In genomic region chr4:110823251-110823650, GRCh38 we compare ENCODE assay signal across 17 cellular contexts.
DNase-seq lines count a peak whose midpoint lies in the region; ATAC-seq, FAIRE-seq and TF ChIP-seq lines count a peak whose summit lies in the region.
"Had no signal": no experiment of that assay in that cellular context is flagged by ENCODE, and none has a peak within 500 bp of the region (broad histone marks: within the 10 kb centered on the region; RNA-seq: fewer than 3 reads in every experiment).

No MANE protein-coding gene starts in this region.

- H3K4me1 ChIP-seq in GM23248 (ENCODE audit: insufficient read depth), result no peaks in the 10 kb centered on the region
- no peaks in the 10 kb centered on the region for H3K4me1 ChIP-seq in neural progenitor cell
- H3K4me1 ChIP-seq in aorta (ENCODE audit: control insufficient read depth in 1 of 2, insufficient read depth in 2 of 2, low read length in 2 of 2), result no peaks in the 10 kb centered on the region
- H3K4me1 ChIP-seq: pancreas had no signal

- no peaks in the 10 kb centered on the region for H3K9me3 Mint-ChIP-seq in nephron progenitor cell
- no peaks in the 10 kb centered on the region for H3K9me3 Mint-ChIP-seq in neural progenitor cell
- H3K9me3 Mint-ChIP-seq: activated CD4-positive, alpha-beta memory T cell treated with anti-CD3 and anti-CD28 coated beads, Interleukin-2, amount 10 ng/mL, durations not matched to agents 7 days and 5 days; activated T-helper 17 cell treated with anti-CD3 and anti-CD28 coated beads, Interleukin-2, amount 50 U/mL, for 72 hours; T-helper 2 cell treated with Interferon-gamma antibody and Interleukin-4, amounts not matched to agents 5 μg/mL and 100 μg/mL, for 36 hours had no signal

- H3K27ac ChIP-seq in GM23248 (no peak overlapping the region), neural progenitor cell (no peak overlapping the region), aorta (ENCODE audit: low read depth in 1 of 2, low read length in 2 of 2) (no peak overlapping the region)
- H3K27ac ChIP-seq: KMS-11, pancreas had no signal

- H3K4me1 Mint-ChIP-seq in nephron progenitor cell, result no peaks in the 10 kb centered on the region
- H3K4me1 Mint-ChIP-seq in neural progenitor cell, result no peaks in the 10 kb centered on the region
- H3K4me1 Mint-ChIP-seq: activated CD4-positive, alpha-beta memory T cell treated with anti-CD3 and anti-CD28 coated beads, Interleukin-2, amount 10 ng/mL, durations not matched to agents 7 days and 5 days; activated T-helper 17 cell treated with anti-CD3 and anti-CD28 coated beads, Interleukin-2, amount 50 U/mL, for 72 hours had no signal

- H4K20me1 ChIP-seq in GM23248 (ENCODE audit: insufficient read depth), result no peaks in the 10 kb centered on the region
- no peaks in the 10 kb centered on the region for H4K20me1 ChIP-seq in neural progenitor cell (ENCODE audit: low read depth)

- no peak for FAIRE-seq in bronchial epithelial cell (lab: Jason Lieb, UNC)
- FAIRE-seq: A204.1, astrocyte, pancreas had no signal

- H3K36me3 Mint-ChIP-seq in nephron progenitor cell (ENCODE audit: low read depth), result no peaks in the 10 kb centered on the region
- no peaks in the 10 kb centered on the region for H3K36me3 Mint-ChIP-seq in neural progenitor cell

- no peaks in the 10 kb centered on the region for H3K36me3 ChIP-seq in GM23248 (ENCODE audit: low read depth)
- no peaks in the 10 kb centered on the region for H3K36me3 ChIP-seq in bronchial epithelial cell (ENCODE audit: control insufficient read depth, insufficient read depth, low read length)
- no peaks in the 10 kb centered on the region for H3K36me3 ChIP-seq in neural progenitor cell
- H3K36me3 ChIP-seq in aorta (ENCODE audit: control insufficient read depth in 1 of 2, insufficient read depth in 2 of 2, low read length in 1 of 2), result no peaks in the 10 kb centered on the region
- H3K36me3 ChIP-seq: pancreas had no signal

- intact Hi-C loops in aorta (cut with DNase I), result no loop called here

- WGBS in GM23248 (ENCODE audit: low coverage in 1 of 2, low lambda C conversion rate in 2 of 2, missing lambda C conversion rate in 2 of 2), 2 experiments, result 47 to 56% methylated on average over 3 of the region's 3 CpGs
- 88 to 89% methylated on average over 3 of the region's 3 CpGs for WGBS in aorta, 2 donors

- no peaks in the 10 kb centered on the region for H3K79me2 ChIP-seq in GM23248 (ENCODE audit: insufficient read depth)
- no peaks in the 10 kb centered on the region for H3K79me2 ChIP-seq in neural progenitor cell (ENCODE audit: low read depth)

- H2AFZ ChIP-seq in GM23248 (no peak overlapping the region), neural progenitor cell (replicated peaks) (no peak overlapping the region)

- no peak overlapping the region for H3K4me2 ChIP-seq in GM23248 (ENCODE audit: unreplicated experiment)
- no peak overlapping the region for H3K4me2 ChIP-seq in neural progenitor cell
- H3K4me2 ChIP-seq: KMS-11 had no signal

- H3F3A ChIP-seq in GM23248 (ENCODE audit: insufficient read depth) (no peaks in the 10 kb centered on the region), neural progenitor cell (ENCODE audit: low read depth) (no peaks in the 10 kb centered on the region)

- H3K27ac Mint-ChIP-seq in nephron progenitor cell, result no peak overlapping the region
- no peak overlapping the region for H3K27ac Mint-ChIP-seq in neural progenitor cell
- H3K27ac Mint-ChIP-seq: activated CD4-positive, alpha-beta memory T cell treated with anti-CD3 and anti-CD28 coated beads, Interleukin-2, amount 10 ng/mL, durations not matched to agents 7 days and 5 days; activated T-helper 17 cell treated with anti-CD3 and anti-CD28 coated beads, Interleukin-2, amount 50 U/mL, for 72 hours; T-helper 2 cell treated with Interferon-gamma antibody and Interleukin-4, amounts not matched to agents 5 μg/mL and 100 μg/mL, for 36 hours had no signal

- DNase-seq in A172 (ENCODE audit: low spot score), result peak; percentile 43
- peak; percentile 71 for DNase-seq in GM23248
- peak; percentile 51 for DNase-seq in HT1080 (ENCODE audit: low read depth)
- peak; percentile 41 for DNase-seq in bronchial epithelial cell (ENCODE audit: low read depth)
- DNase-seq in nephron progenitor cell, result no peak
- DNase-seq in neural progenitor cell (ENCODE audit: low spot score), result no peak
- DNase-seq in aorta, result no peak
- DNase-seq: activated CD4-positive, alpha-beta memory T cell treated with anti-CD3 and anti-CD28 coated beads, Interleukin-2, amount 10 ng/mL, durations not matched to agents 7 days and 5 days; midbrain; NCI-H187; pancreas had no signal

- TF ChIP-seq CTCF in bronchial epithelial cell (IDR thresholded peaks at IDR 0.05; ENCODE audit: insufficient read depth, low read length, severe bottlenecking) (no peak), nephron progenitor cell (IDR thresholded peaks at IDR 0.05) (no peak), neural progenitor cell (IDR thresholded peaks at IDR 0.05) (no peak)

- H3K4me3 Mint-ChIP-seq in nephron progenitor cell (no peak overlapping the region), neural progenitor cell (no peak overlapping the region)
- H3K4me3 Mint-ChIP-seq: activated CD4-positive, alpha-beta memory T cell treated with anti-CD3 and anti-CD28 coated beads, Interleukin-2, amount 10 ng/mL, durations not matched to agents 7 days and 5 days; activated T-helper 17 cell treated with anti-CD3 and anti-CD28 coated beads, Interleukin-2, amount 50 U/mL, for 72 hours; T-helper 2 cell treated with Interferon-gamma antibody and Interleukin-4, amounts not matched to agents 5 μg/mL and 100 μg/mL, for 36 hours had no signal

- H3K9ac ChIP-seq in GM23248 (no peak overlapping the region), neural progenitor cell (no peak overlapping the region)
- H3K9ac ChIP-seq: KMS-11 had no signal

- no peaks in the 10 kb centered on the region; the same call in 1 of the 2 replicates for H3K9me2 ChIP-seq in GM23248 (ENCODE audit: insufficient read depth)

- in situ Hi-C loops in GM23248 (cut with MboI), result no loop called here

- no peak overlapping the region for H3K4me3 ChIP-seq in GM23248
- no peak overlapping the region for H3K4me3 ChIP-seq in bronchial epithelial cell (ENCODE audit: low read depth, low read length)
- H3K4me3 ChIP-seq in neural progenitor cell, result no peak overlapping the region
- H3K4me3 ChIP-seq in aorta (ENCODE audit: low read length in 2 of 2), result no peak overlapping the region
- H3K4me3 ChIP-seq: pancreas had no signal

- ATAC-seq in HG03135 (IDR thresholded peaks at IDR 0.05; ENCODE audit: unreplicated experiment) (no peak), aorta (ENCODE audit: low FRiP score) (no peak)
- ATAC-seq: activated T-helper 17 cell treated with anti-CD3 and anti-CD28 coated beads, Interleukin-2, amount 50 U/mL, for 72 hours; pancreas had no signal

- no peaks in the 10 kb centered on the region for H3K27me3 ChIP-seq in GM23248 (replicated peaks; ENCODE audit: insufficient read depth)
- H3K27me3 ChIP-seq in bronchial epithelial cell (ENCODE audit: control insufficient read depth, insufficient read depth, low read length), result no peaks in the 10 kb centered on the region
- no peaks in the 10 kb centered on the region for H3K27me3 ChIP-seq in neural progenitor cell
- H3K27me3 ChIP-seq in aorta (ENCODE audit: control insufficient read depth in 1 of 2, insufficient read depth in 2 of 2, low read length in 1 of 2), result no peaks in the 10 kb centered on the region
- H3K27me3 ChIP-seq: pancreas had no signal

- no peaks in the 10 kb centered on the region for H3K9me3 ChIP-seq in GM23248 (ENCODE audit: low read depth)
- H3K9me3 ChIP-seq in neural progenitor cell (ENCODE audit: low read depth), result no peaks in the 10 kb centered on the region
- H3K9me3 ChIP-seq in aorta (ENCODE audit: control insufficient read depth, low read length), result peaks cover 2% of the 10 kb centered on the region
- H3K9me3 ChIP-seq: pancreas had no signal

- H3K27me3 Mint-ChIP-seq in nephron progenitor cell (ENCODE audit: low read depth, poor library complexity), result no peaks in the 10 kb centered on the region
- no peaks in the 10 kb centered on the region for H3K27me3 Mint-ChIP-seq in neural progenitor cell (ENCODE audit: insufficient read depth, low read depth)
- H3K27me3 Mint-ChIP-seq: activated CD4-positive, alpha-beta memory T cell treated with anti-CD3 and anti-CD28 coated beads, Interleukin-2, amount 10 ng/mL, durations not matched to agents 7 days and 5 days; activated T-helper 17 cell treated with anti-CD3 and anti-CD28 coated beads, Interleukin-2, amount 50 U/mL, for 72 hours had no signal

Comparison
In these comparisons a context has a peak if more than half of its experiments do, and no peak if none do; other contexts are left out.
1. DNase-seq: peak in A172 (single experiment), GM23248 (single experiment), HT1080 (single experiment) and bronchial epithelial cell (single experiment); none in nephron progenitor cell (single experiment), neural progenitor cell (single experiment) and aorta (0 of 2).